17 cellular contexts compared by ENCODE assay signal in the genomic region with DNA sequence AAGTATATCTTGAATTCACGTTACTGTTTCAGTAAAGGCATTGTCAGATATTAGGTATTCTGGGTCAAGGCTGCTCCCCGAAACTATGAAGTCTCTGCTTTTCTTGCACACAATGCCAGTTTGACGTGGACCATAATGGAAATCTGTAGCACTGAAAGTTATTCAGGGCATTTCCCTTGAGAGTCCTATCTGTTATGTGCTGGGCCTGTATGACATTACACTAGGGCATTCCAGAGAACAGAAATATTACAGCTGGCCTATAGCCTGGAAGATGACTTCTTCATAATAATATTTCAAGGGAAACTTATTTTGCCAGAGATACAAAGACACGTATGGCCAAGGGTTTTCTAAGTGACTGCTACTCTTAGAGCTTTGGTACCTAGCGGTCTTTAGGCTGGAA.
A peak's percentile ranks its signal among the peaks of the same experiment; 100 is the strongest.
DNase-seq lines count a peak whose midpoint lies in the region; ATAC-seq, FAIRE-seq and TF ChIP-seq lines count a peak whose summit lies in the region.
"Had no signal": no experiment of that assay in that cellular context is flagged by ENCODE, and none has a peak within 500 bp of the region (broad histone marks: within the 10 kb centered on the region; RNA-seq: fewer than 3 reads in every experiment).

No MANE protein-coding gene starts in this region.

- no peak overlapping the region for H4K12ac ChIP-seq in trophoblast cell (ENCODE audit: low read depth, low read length)

- H2AFZ ChIP-seq in astrocyte (ENCODE audit: low read depth, low read length), result no peak overlapping the region
- no peak overlapping the region for H2AFZ ChIP-seq in trophoblast cell (ENCODE audit: insufficient read depth, low read length, poor library complexity)
- H2AFZ ChIP-seq: GM23338 had no signal

- no peak overlapping the region for H4K8ac ChIP-seq in trophoblast cell (ENCODE audit: low read depth, low read length)

- H2BK5ac ChIP-seq in trophoblast cell (ENCODE audit: low read depth, low read length, poor library complexity), result no peak overlapping the region

- H3K79me1 ChIP-seq in trophoblast cell (ENCODE audit: low read length), result no peaks in the 10 kb centered on the region

- no peak overlapping the region for H3K4me2 ChIP-seq in astrocyte (ENCODE audit: low read length)
- no peak overlapping the region for H3K4me2 ChIP-seq in trophoblast cell (ENCODE audit: low read length)
- H3K4me2 ChIP-seq: GM23338 had no signal

- H3K9ac ChIP-seq in astrocyte (ENCODE audit: low read length) (no peak overlapping the region), trophoblast cell (ENCODE audit: low read length) (no peak overlapping the region)

- H3K27ac ChIP-seq in astrocyte (ENCODE audit: low read depth, low read length) (no peak overlapping the region), trophoblast cell (ENCODE audit: low read depth, low read length) (no peak overlapping the region)
- H3K27ac ChIP-seq: SJSA1 had no signal

- H3K9me3 ChIP-seq in astrocyte (ENCODE audit: insufficient read depth, low read depth, low read length), result no peaks in the 10 kb centered on the region
- H3K9me3 ChIP-seq in trophoblast cell (ENCODE audit: insufficient read depth, low read depth, low read length), result peaks cover 2% of the 10 kb centered on the region
- H3K9me3 ChIP-seq: SJSA1 had no signal

- H2AK5ac ChIP-seq in trophoblast cell (ENCODE audit: low read length), result no peak overlapping the region

- FAIRE-seq in astrocyte (lab: Jason Lieb, UNC), result no peak
- FAIRE-seq: A204.1 had no signal

- H3K27me3 Mint-ChIP-seq in astrocyte (ENCODE audit: low read depth, unreplicated experiment), result no peaks in the 10 kb centered on the region

- no peak overlapping the region for H3K4ac ChIP-seq in trophoblast cell (ENCODE audit: low read depth, low read length)

- H3K27ac Mint-ChIP-seq in astrocyte (ENCODE audit: unreplicated experiment), result no peak overlapping the region
- H3K27ac Mint-ChIP-seq: GM23338 had no signal

- no peak overlapping the region for H3K18ac ChIP-seq in trophoblast cell (ENCODE audit: low read length)

- DNase-seq in EH (ENCODE audit: low read depth) (peak; percentile 19), astrocyte (ENCODE audit: low read depth) (peak; percentile 4), fibroblast of the aortic adventitia (ENCODE audit: low read depth) (peak; percentile 46), trophoblast cell (peak; percentile 1 to 13), NCI-H2196 treated with DMSO at 0.1 percent for 48 hours (lab: John Stamatoyannopoulos, UW; ENCODE audit: unreplicated experiment) (no peak), NCI-H774 (lab: John Stamatoyannopoulos, UW) (no peak)
- DNase-seq: COR-L47, KBM-7, MV-4-11, NCI-H1417 treated with DMSO at 0.1 percent for 48 hours, NCI-H1930, NCI-H2171 treated with DMSO at 0.1 percent for 48 hours, NCI-H748 treated with DMSO at 0.1 percent for 48 hours had no signal

- H3K4me1 ChIP-seq in astrocyte (ENCODE audit: insufficient read depth, low read length) (no peaks in the 10 kb centered on the region), trophoblast cell (ENCODE audit: control insufficient read depth in 1 of 2, insufficient read depth in 2 of 2, low read length in 2 of 2) (no peaks in the 10 kb centered on the region)
- H3K4me1 ChIP-seq: SJSA1 had no signal

- TF ChIP-seq CTCF in astrocyte (IDR thresholded peaks at IDR 0.05; ENCODE audit: insufficient read depth, low read depth, low read length), result no peak
- no peak for TF ChIP-seq CTCF in fibroblast of the aortic adventitia (IDR thresholded peaks at IDR 0.05; ENCODE audit: insufficient read depth, low read length)

- H3K79me2 ChIP-seq in astrocyte (ENCODE audit: insufficient read depth, low read length) (no peaks in the 10 kb centered on the region), trophoblast cell (ENCODE audit: control insufficient read depth, insufficient read depth, low read length, poor library complexity) (no peaks in the 10 kb centered on the region)

- no peak overlapping the region for H4K91ac ChIP-seq in trophoblast cell (ENCODE audit: low read depth, low read length)

- H3K4me3 ChIP-seq in astrocyte (ENCODE audit: insufficient read depth, low read depth, low read length) (no peak overlapping the region), fibroblast of the aortic adventitia (ENCODE audit: low read depth, low read length) (no peak overlapping the region), trophoblast cell (ENCODE audit: low read depth, low read length) (no peak overlapping the region)
- H3K4me3 ChIP-seq: GM23338, SJSA1 had no signal

- H3K23ac ChIP-seq in trophoblast cell (ENCODE audit: low read length), result no peak overlapping the region

- H3K4me1 Mint-ChIP-seq in astrocyte (ENCODE audit: low read depth, unreplicated experiment), result no peaks in the 10 kb centered on the region

- no peak for ATAC-seq in GM21576 (IDR thresholded peaks at IDR 0.05; ENCODE audit: unreplicated experiment)
- ATAC-seq: GM23338 had no signal

- H3K14ac ChIP-seq in trophoblast cell (ENCODE audit: low read length), result no peak overlapping the region

- H4K20me1 ChIP-seq in astrocyte (ENCODE audit: insufficient read depth, low read length), result no peaks in the 10 kb centered on the region

- no peaks in the 10 kb centered on the region for H3K27me3 ChIP-seq in astrocyte (ENCODE audit: insufficient read depth, low read length)
- H3K27me3 ChIP-seq in trophoblast cell (ENCODE audit: insufficient read depth, low read length), result peaks cover 2% of the 10 kb centered on the region
- H3K27me3 ChIP-seq: SJSA1 had no signal

- H3K36me3 Mint-ChIP-seq in astrocyte (ENCODE audit: low read depth, unreplicated experiment), result no peaks in the 10 kb centered on the region

- H2BK120ac ChIP-seq in trophoblast cell (ENCODE audit: insufficient read depth, low read length, poor library complexity), result no peak overlapping the region

- H2BK12ac ChIP-seq in trophoblast cell (ENCODE audit: low read length), result no peak overlapping the region

- WGBS in trophoblast cell (ENCODE audit: extremely low coverage, insufficient coverage, insufficient read length), result no CpG with 5 or more reads among the region's 5 CpGs

- H3K36me3 ChIP-seq in astrocyte (ENCODE audit: insufficient read depth, low read length), result no peaks in the 10 kb centered on the region
- H3K36me3 ChIP-seq in trophoblast cell (ENCODE audit: control insufficient read depth in 1 of 2, insufficient read depth in 2 of 2, low read length in 2 of 2), result no peaks in the 10 kb centered on the region
- H3K36me3 ChIP-seq: SJSA1 had no signal

- peaks cover 3% of the 10 kb centered on the region for H3K9me3 Mint-ChIP-seq in astrocyte (ENCODE audit: unreplicated experiment)

- no peak overlapping the region for H3K4me3 Mint-ChIP-seq in astrocyte (ENCODE audit: unreplicated experiment)
- H3K4me3 Mint-ChIP-seq: GM23338 had no signal

Comparison
In these comparisons a context has a peak if more than half of its experiments do, and no peak if none do; other contexts are left out.
1. DNase-seq: peak in EH (single experiment), astrocyte (single experiment), fibroblast of the aortic adventitia (single experiment) and trophoblast cell (2 of 2); none in NCI-H2196 treated with DMSO at 0.1 percent for 48 hours (single experiment) and NCI-H774 (single experiment).